1 cellular context compared by ENCODE assay signal in the genomic region with DNA sequence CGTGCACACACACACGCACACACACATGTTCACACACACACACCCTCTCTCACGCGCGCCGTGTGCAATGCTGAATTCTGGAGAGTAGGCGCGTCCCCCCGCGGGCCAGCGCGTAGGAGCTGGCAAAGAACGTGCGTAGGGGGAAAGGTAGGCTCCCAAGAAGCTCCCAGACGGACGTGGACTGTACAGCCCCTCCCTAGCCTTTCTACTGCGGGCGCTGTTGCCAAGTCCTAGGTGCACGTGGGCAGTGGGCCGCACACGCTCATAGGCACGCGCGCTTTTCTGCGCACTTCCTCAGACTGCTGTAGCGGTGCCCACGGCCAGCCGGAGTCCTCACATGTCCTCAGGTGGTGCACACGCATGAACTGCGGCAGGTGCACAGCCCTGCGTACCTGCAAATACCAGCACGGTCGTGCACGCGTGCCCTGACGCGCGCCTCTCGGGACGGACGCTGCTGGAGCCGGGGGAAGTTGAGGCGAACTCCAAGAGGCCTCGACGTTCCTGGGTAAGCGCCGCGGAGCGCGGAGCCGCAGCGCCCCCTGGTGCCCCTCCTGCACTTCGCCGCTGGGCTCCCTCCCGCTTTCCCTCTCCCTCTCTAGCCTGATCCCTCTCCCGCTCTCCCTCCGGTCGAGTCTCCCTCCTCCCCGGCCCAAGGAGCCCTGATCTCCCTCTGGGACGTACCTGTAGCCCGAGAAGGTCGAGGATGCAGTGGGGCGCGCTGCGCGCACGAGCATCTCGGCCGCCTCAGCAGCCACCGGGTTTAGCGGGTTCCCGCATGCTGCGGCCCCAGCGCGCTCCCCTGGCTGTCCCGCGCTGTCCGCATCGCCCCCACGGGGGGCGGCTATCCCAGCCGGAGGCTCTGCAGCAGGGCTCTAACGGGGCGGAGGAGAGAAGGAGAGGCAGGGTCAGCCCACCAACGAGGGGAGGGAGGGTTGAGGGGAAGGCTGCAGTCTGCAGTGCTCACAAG.
A peak's percentile ranks its signal among the peaks of the same experiment; 100 is the strongest.
TF ChIP-seq lines count a peak whose summit lies in the region.

No MANE protein-coding gene starts in this region.

TF ChIP-seq in HepG2, 621 proteins besides CTCF, POLR2A, EP300 and RAD21 (continued from another document and continues in another):
- TF ChIP-seq NFKBIZ (CRISPR knock-in tag; IDR thresholded peaks at IDR 0.05): no peak
- TF ChIP-seq FOXM1 (CRISPR knock-in tag; IDR thresholded peaks at IDR 0.05): no peak
- TF ChIP-seq SATB2 (CRISPR knock-in tag; IDR thresholded peaks at IDR 0.05): no peak
- TF ChIP-seq MYNN (CRISPR knock-in tag; IDR thresholded peaks at IDR 0.05; ENCODE audit: low read depth): no peak
- TF ChIP-seq, protein P1, sequence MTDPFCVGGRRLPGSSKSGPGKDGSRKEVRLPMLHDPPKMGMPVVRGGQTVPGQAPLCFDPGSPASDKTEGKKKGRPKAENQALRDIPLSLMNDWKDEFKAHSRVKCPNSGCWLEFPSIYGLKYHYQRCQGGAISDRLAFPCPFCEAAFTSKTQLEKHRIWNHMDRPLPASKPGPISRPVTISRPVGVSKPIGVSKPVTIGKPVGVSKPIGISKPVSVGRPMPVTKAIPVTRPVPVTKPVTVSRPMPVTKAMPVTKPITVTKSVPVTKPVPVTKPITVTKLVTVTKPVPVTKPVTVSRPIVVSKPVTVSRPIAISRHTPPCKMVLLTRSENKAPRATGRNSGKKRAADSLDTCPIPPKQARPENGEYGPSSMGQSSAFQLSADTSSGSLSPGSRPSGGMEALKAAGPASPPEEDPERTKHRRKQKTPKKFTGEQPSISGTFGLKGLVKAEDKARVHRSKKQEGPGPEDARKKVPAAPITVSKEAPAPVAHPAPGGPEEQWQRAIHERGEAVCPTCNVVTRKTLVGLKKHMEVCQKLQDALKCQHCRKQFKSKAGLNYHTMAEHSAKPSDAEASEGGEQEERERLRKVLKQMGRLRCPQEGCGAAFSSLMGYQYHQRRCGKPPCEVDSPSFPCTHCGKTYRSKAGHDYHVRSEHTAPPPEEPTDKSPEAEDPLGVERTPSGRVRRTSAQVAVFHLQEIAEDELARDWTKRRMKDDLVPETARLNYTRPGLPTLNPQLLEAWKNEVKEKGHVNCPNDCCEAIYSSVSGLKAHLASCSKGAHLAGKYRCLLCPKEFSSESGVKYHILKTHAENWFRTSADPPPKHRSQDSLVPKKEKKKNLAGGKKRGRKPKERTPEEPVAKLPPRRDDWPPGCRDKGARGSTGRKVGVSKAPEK (CRISPR knock-in tag; IDR thresholded peaks at IDR 0.05; ENCODE audit: borderline replicate concordance): peak; percentile 74
- no peak for TF ChIP-seq ZNF33B (CRISPR knock-in tag; IDR thresholded peaks at IDR 0.05)
- TF ChIP-seq TGIF2 (CRISPR knock-in tag; IDR thresholded peaks at IDR 0.05): no peak
- TF ChIP-seq RFX5 (IDR thresholded peaks at IDR 0.05; ENCODE audit: low read depth, low read length): no peak
- no peak for TF ChIP-seq KLF13 (CRISPR knock-in tag; IDR thresholded peaks at IDR 0.05)
- TF ChIP-seq, protein P2, sequence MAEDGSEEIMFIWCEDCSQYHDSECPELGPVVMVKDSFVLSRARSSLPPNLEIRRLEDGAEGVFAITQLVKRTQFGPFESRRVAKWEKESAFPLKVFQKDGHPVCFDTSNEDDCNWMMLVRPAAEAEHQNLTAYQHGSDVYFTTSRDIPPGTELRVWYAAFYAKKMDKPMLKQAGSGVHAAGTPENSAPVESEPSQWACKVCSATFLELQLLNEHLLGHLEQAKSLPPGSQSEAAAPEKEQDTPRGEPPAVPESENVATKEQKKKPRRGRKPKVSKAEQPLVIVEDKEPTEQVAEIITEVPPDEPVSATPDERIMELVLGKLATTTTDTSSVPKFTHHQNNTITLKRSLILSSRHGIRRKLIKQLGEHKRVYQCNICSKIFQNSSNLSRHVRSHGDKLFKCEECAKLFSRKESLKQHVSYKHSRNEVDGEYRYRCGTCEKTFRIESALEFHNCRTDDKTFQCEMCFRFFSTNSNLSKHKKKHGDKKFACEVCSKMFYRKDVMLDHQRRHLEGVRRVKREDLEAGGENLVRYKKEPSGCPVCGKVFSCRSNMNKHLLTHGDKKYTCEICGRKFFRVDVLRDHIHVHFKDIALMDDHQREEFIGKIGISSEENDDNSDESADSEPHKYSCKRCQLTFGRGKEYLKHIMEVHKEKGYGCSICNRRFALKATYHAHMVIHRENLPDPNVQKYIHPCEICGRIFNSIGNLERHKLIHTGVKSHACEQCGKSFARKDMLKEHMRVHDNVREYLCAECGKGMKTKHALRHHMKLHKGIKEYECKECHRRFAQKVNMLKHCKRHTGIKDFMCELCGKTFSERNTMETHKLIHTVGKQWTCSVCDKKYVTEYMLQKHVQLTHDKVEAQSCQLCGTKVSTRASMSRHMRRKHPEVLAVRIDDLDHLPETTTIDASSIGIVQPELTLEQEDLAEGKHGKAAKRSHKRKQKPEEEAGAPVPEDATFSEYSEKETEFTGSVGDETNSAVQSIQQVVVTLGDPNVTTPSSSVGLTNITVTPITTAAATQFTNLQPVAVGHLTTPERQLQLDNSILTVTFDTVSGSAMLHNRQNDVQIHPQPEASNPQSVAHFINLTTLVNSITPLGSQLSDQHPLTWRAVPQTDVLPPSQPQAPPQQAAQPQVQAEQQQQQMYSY (CRISPR knock-in tag; IDR thresholded peaks at IDR 0.05): no peak
- TF ChIP-seq ZNF282 (IDR thresholded peaks at IDR 0.05; ENCODE audit: partially characterized antibody): no peak
- no peak for TF ChIP-seq RFX1 (IDR thresholded peaks at IDR 0.05)
- TF ChIP-seq, protein P3, sequence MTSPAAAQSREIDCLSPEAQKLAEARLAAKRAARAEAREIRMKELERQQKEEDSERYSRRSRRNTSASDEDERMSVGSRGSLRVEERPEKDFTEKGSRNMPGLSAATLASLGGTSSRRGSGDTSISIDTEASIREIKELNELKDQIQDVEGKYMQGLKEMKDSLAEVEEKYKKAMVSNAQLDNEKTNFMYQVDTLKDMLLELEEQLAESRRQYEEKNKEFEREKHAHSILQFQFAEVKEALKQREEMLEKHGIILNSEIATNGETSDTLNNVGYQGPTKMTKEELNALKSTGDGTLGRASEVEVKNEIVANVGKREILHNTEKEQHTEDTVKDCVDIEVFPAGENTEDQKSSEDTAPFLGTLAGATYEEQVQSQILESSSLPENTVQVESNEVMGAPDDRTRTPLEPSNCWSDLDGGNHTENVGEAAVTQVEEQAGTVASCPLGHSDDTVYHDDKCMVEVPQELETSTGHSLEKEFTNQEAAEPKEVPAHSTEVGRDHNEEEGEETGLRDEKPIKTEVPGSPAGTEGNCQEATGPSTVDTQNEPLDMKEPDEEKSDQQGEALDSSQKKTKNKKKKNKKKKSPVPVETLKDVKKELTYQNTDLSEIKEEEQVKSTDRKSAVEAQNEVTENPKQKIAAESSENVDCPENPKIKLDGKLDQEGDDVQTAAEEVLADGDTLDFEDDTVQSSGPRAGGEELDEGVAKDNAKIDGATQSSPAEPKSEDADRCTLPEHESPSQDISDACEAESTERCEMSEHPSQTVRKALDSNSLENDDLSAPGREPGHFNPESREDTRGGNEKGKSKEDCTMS (CRISPR knock-in tag; conservative IDR thresholded peaks at IDR 0.05): no peak
- no peak for TF ChIP-seq ZNF430 (CRISPR knock-in tag; IDR thresholded peaks at IDR 0.05)
- TF ChIP-seq PHB2 (IDR thresholded peaks at IDR 0.05; ENCODE audit: partially characterized antibody): no peak
- TF ChIP-seq, protein P4, sequence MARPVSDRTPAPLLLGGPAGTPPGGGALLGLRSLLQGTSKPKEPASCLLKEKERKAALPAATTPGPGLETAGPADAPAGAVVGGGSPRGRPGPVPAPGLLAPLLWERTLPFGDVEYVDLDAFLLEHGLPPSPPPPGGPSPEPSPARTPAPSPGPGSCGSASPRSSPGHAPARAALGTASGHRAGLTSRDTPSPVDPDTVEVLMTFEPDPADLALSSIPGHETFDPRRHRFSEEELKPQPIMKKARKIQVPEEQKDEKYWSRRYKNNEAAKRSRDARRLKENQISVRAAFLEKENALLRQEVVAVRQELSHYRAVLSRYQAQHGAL (CRISPR knock-in tag; IDR thresholded peaks at IDR 0.05; ENCODE audit: not compliant biosample characterization): no peak
- TF ChIP-seq, protein P5, sequence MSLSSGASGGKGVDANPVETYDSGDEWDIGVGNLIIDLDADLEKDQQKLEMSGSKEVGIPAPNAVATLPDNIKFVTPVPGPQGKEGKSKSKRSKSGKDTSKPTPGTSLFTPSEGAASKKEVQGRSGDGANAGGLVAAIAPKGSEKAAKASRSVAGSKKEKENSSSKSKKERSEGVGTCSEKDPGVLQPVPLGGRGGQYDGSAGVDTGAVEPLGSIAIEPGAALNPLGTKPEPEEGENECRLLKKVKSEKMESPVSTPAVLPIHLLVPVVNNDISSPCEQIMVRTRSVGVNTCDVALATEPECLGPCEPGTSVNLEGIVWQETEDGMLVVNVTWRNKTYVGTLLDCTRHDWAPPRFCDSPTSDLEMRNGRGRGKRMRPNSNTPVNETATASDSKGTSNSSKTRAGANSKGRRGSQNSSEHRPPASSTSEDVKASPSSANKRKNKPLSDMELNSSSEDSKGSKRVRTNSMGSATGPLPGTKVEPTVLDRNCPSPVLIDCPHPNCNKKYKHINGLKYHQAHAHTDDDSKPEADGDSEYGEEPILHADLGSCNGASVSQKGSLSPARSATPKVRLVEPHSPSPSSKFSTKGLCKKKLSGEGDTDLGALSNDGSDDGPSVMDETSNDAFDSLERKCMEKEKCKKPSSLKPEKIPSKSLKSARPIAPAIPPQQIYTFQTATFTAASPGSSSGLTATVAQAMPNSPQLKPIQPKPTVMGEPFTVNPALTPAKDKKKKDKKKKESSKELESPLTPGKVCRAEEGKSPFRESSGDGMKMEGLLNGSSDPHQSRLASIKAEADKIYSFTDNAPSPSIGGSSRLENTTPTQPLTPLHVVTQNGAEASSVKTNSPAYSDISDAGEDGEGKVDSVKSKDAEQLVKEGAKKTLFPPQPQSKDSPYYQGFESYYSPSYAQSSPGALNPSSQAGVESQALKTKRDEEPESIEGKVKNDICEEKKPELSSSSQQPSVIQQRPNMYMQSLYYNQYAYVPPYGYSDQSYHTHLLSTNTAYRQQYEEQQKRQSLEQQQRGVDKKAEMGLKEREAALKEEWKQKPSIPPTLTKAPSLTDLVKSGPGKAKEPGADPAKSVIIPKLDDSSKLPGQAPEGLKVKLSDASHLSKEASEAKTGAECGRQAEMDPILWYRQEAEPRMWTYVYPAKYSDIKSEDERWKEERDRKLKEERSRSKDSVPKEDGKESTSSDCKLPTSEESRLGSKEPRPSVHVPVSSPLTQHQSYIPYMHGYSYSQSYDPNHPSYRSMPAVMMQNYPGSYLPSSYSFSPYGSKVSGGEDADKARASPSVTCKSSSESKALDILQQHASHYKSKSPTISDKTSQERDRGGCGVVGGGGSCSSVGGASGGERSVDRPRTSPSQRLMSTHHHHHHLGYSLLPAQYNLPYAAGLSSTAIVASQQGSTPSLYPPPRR (CRISPR knock-in tag; IDR thresholded peaks at IDR 0.05; ENCODE audit: borderline replicate concordance): no peak
- TF ChIP-seq, protein P6, sequence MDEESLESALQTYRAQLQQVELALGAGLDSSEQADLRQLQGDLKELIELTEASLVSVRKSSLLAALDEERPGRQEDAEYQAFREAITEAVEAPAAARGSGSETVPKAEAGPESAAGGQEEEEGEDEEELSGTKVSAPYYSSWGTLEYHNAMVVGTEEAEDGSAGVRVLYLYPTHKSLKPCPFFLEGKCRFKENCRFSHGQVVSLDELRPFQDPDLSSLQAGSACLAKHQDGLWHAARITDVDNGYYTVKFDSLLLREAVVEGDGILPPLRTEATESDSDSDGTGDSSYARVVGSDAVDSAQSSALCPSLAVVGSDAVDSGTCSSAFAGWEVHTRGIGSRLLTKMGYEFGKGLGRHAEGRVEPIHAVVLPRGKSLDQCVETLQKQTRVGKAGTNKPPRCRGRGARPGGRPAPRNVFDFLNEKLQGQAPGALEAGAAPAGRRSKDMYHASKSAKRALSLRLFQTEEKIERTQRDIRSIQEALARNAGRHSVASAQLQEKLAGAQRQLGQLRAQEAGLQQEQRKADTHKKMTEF (CRISPR knock-in tag; IDR thresholded peaks at IDR 0.05): 0 out of 2 replicates have a peak, but pooled peaks have one; percentile 40
- TF ChIP-seq, protein P7, sequence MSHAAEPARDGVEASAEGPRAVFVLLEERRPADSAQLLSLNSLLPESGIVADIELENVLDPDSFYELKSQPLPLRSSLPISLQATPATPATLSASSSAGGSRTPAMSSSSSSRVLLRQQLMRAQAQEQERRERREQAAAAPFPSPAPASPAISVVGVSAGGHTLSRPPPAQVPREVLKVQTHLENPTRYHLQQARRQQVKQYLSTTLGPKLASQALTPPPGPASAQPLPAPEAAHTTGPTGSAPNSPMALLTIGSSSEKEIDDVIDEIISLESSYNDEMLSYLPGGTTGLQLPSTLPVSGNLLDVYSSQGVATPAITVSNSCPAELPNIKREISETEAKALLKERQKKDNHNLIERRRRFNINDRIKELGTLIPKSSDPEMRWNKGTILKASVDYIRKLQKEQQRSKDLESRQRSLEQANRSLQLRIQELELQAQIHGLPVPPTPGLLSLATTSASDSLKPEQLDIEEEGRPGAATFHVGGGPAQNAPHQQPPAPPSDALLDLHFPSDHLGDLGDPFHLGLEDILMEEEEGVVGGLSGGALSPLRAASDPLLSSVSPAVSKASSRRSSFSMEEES (CRISPR knock-in tag; IDR thresholded peaks at IDR 0.05): no peak
- no peak for TF ChIP-seq NBN (conservative IDR thresholded peaks at IDR 0.05)
- no peak for TF ChIP-seq THAP11 (CRISPR knock-in tag; IDR thresholded peaks at IDR 0.05)
- TF ChIP-seq ZNF746 (CRISPR knock-in tag; IDR thresholded peaks at IDR 0.05): no peak
- no peak for TF ChIP-seq SOX6 (IDR thresholded peaks at IDR 0.05)
- 0 out of 2 replicates have a peak, but pooled peaks have one; percentile 30 for TF ChIP-seq SOX6 (CRISPR knock-in tag; IDR thresholded peaks at IDR 0.05)
- TF ChIP-seq ZBTB38 (CRISPR knock-in tag; IDR thresholded peaks at IDR 0.05): no peak; the same call in 1 of the 2 replicates
- no peak for TF ChIP-seq MLLT10 (CRISPR knock-in tag; IDR thresholded peaks at IDR 0.05)
- no peak for TF ChIP-seq YEATS4 (CRISPR knock-in tag; IDR thresholded peaks at IDR 0.05; ENCODE audit: borderline replicate concordance)
- no peak for TF ChIP-seq TCF7L2 (IDR thresholded peaks at IDR 0.05; ENCODE audit: low read depth, low read length)
- TF ChIP-seq, protein P8, sequence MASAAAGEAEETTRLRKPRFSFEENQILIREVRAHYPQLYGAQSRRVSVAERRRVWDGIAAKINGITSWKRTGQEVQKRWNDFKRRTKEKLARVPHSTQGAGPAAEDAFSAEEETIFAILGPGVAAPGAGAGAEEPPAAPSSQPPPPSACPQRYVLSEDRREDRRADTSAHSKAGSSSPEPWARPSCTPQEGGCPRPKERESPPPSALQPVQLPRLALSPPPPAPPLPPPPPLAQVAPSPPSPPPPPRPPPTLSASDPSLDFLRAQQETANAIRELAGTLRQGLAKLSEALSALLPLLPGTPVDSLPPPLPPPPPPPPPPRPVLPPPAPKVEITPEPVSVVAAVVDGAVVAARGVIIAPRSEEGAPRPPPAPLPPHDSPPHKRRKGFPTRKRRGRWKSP (CRISPR knock-in tag; IDR thresholded peaks at IDR 0.05): no peak
- TF ChIP-seq, protein P9, sequence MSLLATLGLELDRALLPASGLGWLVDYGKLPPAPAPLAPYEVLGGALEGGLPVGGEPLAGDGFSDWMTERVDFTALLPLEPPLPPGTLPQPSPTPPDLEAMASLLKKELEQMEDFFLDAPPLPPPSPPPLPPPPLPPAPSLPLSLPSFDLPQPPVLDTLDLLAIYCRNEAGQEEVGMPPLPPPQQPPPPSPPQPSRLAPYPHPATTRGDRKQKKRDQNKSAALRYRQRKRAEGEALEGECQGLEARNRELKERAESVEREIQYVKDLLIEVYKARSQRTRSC (CRISPR knock-in tag; IDR thresholded peaks at IDR 0.05; ENCODE audit: low read depth): no peak
- TF ChIP-seq FOSL1 (CRISPR knock-in tag; IDR thresholded peaks at IDR 0.05; ENCODE audit: borderline replicate concordance): no peak
- TF ChIP-seq JUND (CRISPR knock-in tag; IDR thresholded peaks at IDR 0.05): no peak
- no peak for TF ChIP-seq KLF12 (CRISPR knock-in tag; IDR thresholded peaks at IDR 0.05; ENCODE audit: borderline replicate concordance)
- TF ChIP-seq AGO1 (IDR thresholded peaks at IDR 0.05; ENCODE audit: low read depth, low read length, poor library complexity, severe bottlenecking): no peak
- TF ChIP-seq ZNF234 (CRISPR knock-in tag; conservative IDR thresholded peaks at IDR 0.05): no peak
